In the genomic region with DNA sequence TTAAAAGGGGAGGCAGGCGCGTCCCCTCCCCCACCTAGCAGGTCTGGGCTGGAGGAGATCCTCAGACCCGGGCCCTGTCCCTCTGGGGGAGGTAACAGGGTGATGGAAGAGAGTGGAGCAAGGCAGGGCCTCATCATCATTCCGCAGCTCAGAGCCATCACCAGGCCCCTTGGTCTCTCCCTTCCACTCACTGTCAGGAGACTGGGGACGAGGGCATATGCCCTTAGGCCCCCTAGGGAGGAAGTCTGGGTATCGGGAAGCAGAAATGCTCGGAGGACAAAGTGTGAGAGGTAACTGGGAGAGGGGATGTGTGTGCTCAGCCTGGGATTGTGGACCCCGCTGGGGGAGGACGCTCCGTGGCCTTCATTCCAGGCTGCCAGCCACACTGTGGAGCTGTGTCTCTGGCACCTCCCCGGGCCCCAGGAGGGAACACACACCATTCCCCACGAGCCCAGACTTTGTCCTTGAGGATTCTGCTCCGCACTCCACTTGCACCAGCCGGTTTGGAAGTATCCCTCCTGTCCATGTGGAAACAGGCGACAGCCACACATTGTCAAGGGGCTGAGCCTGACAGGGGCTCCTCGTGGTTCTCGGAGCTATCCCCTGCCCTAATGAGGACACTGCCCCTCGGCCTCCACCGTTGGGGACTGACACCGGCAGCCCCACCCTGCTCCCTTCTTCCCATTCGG, we compare ENCODE assay signal across 8 cellular contexts. TPM values are rescaled to one million over a fixed set of nuclear protein-coding genes. Genes with fewer than 3 reads are reported as not detected.
A peak's percentile ranks its signal among the peaks of the same experiment; 100 is the strongest.
DNase-seq lines count a peak whose midpoint lies in the region; ATAC-seq lines count a peak whose summit lies in the region.

No MANE protein-coding gene starts in this region.

- H3K27ac Mint-ChIP-seq in activated naive CD4-positive, alpha-beta T cell treated with anti-CD3 and anti-CD28 coated beads, Interleukin-2, amount 10 ng/mL, durations not matched to agents 7 days and 5 days: no peak overlapping the region
- no peak overlapping the region for H3K27ac Mint-ChIP-seq in activated naive CD8-positive, alpha-beta T cell treated with anti-CD3 and anti-CD28 coated beads, Interleukin-2, amount 10 ng/mL, durations not matched to agents 7 days and 5 days

- no peaks in the 10 kb centered on the region for H3K9me3 ChIP-seq in iPS-18c (ENCODE audit: control insufficient read depth, insufficient read depth, low read length)

- H3K36me3 Mint-ChIP-seq in activated naive CD4-positive, alpha-beta T cell treated with anti-CD3 and anti-CD28 coated beads, Interleukin-2, amount 10 ng/mL, durations not matched to agents 7 days and 5 days: peaks cover 20% of the 10 kb centered on the region
- peaks cover 12% of the 10 kb centered on the region for H3K36me3 Mint-ChIP-seq in activated naive CD8-positive, alpha-beta T cell treated with anti-CD3 and anti-CD28 coated beads, Interleukin-2, amount 10 ng/mL, durations not matched to agents 7 days and 5 days

- H3K9me3 Mint-ChIP-seq in activated naive CD4-positive, alpha-beta T cell treated with anti-CD3 and anti-CD28 coated beads, Interleukin-2, amount 10 ng/mL, durations not matched to agents 7 days and 5 days: no peaks in the 10 kb centered on the region
- no peaks in the 10 kb centered on the region for H3K9me3 Mint-ChIP-seq in activated naive CD8-positive, alpha-beta T cell treated with anti-CD3 and anti-CD28 coated beads, Interleukin-2, amount 10 ng/mL, durations not matched to agents 7 days and 5 days

- H3K27me3 Mint-ChIP-seq in activated naive CD4-positive, alpha-beta T cell treated with anti-CD3 and anti-CD28 coated beads, Interleukin-2, amount 10 ng/mL, durations not matched to agents 7 days and 5 days: peaks cover 23% of the 10 kb centered on the region
- peaks cover 9% of the 10 kb centered on the region for H3K27me3 Mint-ChIP-seq in activated naive CD8-positive, alpha-beta T cell treated with anti-CD3 and anti-CD28 coated beads, Interleukin-2, amount 10 ng/mL, durations not matched to agents 7 days and 5 days

- H3K27ac ChIP-seq in substantia nigra (ENCODE audit: low read depth, low read length, poor library complexity, severe bottlenecking): peak overlapping the region; percentile 45

- peak overlapping the region; percentile 57 for H3K4me3 ChIP-seq in iPS-18c (ENCODE audit: insufficient read depth, low read depth, low read length)

- no peak for ATAC-seq in activated naive CD8-positive, alpha-beta T cell treated with anti-CD3 and anti-CD28 coated beads, Interleukin-2, amount 10 ng/mL, durations not matched to agents 7 days and 5 days (ENCODE audit: low read depth)
- ATAC-seq in GM19455 (IDR thresholded peaks at IDR 0.05; ENCODE audit: unreplicated experiment): no peak

- POLR2A ChIA-PET in activated naive CD8-positive, alpha-beta T cell treated with anti-CD3 and anti-CD28 coated beads, Interleukin-2, amount 10 ng/mL, durations not matched to agents 7 days and 5 days (lab: Charles Lee): no interaction called here

- peak overlapping the region; percentile 73 for H3K4me3 Mint-ChIP-seq in activated naive CD4-positive, alpha-beta T cell treated with anti-CD3 and anti-CD28 coated beads, Interleukin-2, amount 10 ng/mL, durations not matched to agents 7 days and 5 days
- H3K4me3 Mint-ChIP-seq in activated naive CD8-positive, alpha-beta T cell treated with anti-CD3 and anti-CD28 coated beads, Interleukin-2, amount 10 ng/mL, durations not matched to agents 7 days and 5 days: peak overlapping the region; percentile 81

- peaks cover 14% of the 10 kb centered on the region for H3K4me1 Mint-ChIP-seq in activated naive CD4-positive, alpha-beta T cell treated with anti-CD3 and anti-CD28 coated beads, Interleukin-2, amount 10 ng/mL, durations not matched to agents 7 days and 5 days
- peaks cover 13% of the 10 kb centered on the region for H3K4me1 Mint-ChIP-seq in activated naive CD8-positive, alpha-beta T cell treated with anti-CD3 and anti-CD28 coated beads, Interleukin-2, amount 10 ng/mL, durations not matched to agents 7 days and 5 days

- CTCF ChIA-PET in activated naive CD4-positive, alpha-beta T cell treated with anti-CD3 and anti-CD28 coated beads, Interleukin-2, amount 10 ng/mL, durations not matched to agents 7 days and 5 days (lab: Charles Lee): interaction anchor here (3.2 kb wide), 1 partner anchor 10 kb away, joined by 16 read pairs; no protein-coding TSS in a partner anchor

- DNase-seq in activated naive CD4-positive, alpha-beta T cell treated with anti-CD3 and anti-CD28 coated beads, Interleukin-2, amount 10 ng/mL, durations not matched to agents 7 days and 5 days: no peak
- DNase-seq in activated naive CD4-positive, alpha-beta T cell (lab: John Stamatoyannopoulos, UW): no peak
- DNase-seq in activated naive CD8-positive, alpha-beta T cell treated with anti-CD3 and anti-CD28 coated beads, Interleukin-2, amount 10 ng/mL, durations not matched to agents 7 days and 5 days: no peak
- peak in 4 of 49 donors; percentile 20 to 39 (median 23) for DNase-seq in substantia nigra (lab: John Stamatoyannopoulos, UW)
- no peak for DNase-seq in medulla oblongata (ENCODE audit: extremely low spot score)
- no peak for DNase-seq in activated CD4-positive, alpha-beta T cell treated with anti-CD3 and anti-CD28 coated beads, Interleukin-2, amount 50 U/mL, for 1 hour

RNA-seq across cellular contexts. Expression of a gene that starts 0.8 kb away (rescaled TPM):
- 1 to 10 TPM; 1.3 to 1.5 TPM for total RNA-seq in activated naive CD8-positive, alpha-beta T cell treated with anti-CD3 and anti-CD28 coated beads, Interleukin-2, amount 10 ng/mL, durations not matched to agents 7 days and 5 days

RNA-seq across cellular contexts. Expression of a gene that starts 25.6 kb away (rescaled TPM):
- total RNA-seq in activated naive CD8-positive, alpha-beta T cell treated with anti-CD3 and anti-CD28 coated beads, Interleukin-2, amount 10 ng/mL, durations not matched to agents 7 days and 5 days: 1 to 10 TPM; 4.6 to 5.1 TPM
